20 cellular contexts compared by ENCODE assay signal in the genomic region with DNA sequence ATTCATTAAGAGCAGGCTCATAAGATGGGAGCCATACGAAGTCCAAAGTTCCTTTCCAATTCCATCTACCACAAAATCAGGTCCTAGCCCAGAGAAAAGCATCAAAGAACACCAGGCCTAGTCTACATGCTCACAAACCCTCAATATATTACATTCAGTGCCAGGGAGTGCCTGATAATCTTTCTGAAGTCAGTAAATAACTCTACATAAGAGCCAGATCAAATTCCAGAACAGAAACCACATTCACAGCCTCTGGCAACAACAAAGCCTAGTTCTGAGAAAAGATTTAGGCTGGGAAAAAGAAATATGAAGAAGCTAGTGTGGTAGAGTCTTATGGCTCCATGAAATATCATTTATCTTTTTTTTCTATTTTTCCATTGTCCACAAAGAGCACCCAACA. TPM values are rescaled to one million over a fixed set of nuclear protein-coding genes. Genes with fewer than 3 reads are reported as not detected.
DNase-seq lines count a peak whose midpoint lies in the region; ATAC-seq and TF ChIP-seq lines count a peak whose summit lies in the region.
"Had no signal": no experiment of that assay in that cellular context is flagged by ENCODE, and none has a peak within 500 bp of the region (broad histone marks: within the 10 kb centered on the region; RNA-seq: fewer than 3 reads in every experiment).

No MANE protein-coding gene starts in this region.

- peak overlapping the region; percentile 32 for H3K27ac Mint-ChIP-seq in T-helper 17 cell
- H3K27ac Mint-ChIP-seq in osteocyte (ENCODE audit: unreplicated experiment): peak overlapping the region; percentile 70
- no peak overlapping the region for H3K27ac Mint-ChIP-seq in activated naive CD4-positive, alpha-beta T cell treated with anti-CD3 and anti-CD28 coated beads for 36 hours
- no peak overlapping the region for H3K27ac Mint-ChIP-seq in nephron progenitor cell

- H3K4me3 Mint-ChIP-seq in T-helper 17 cell (no peak overlapping the region), osteocyte (ENCODE audit: unreplicated experiment) (no peak overlapping the region), nephron progenitor cell (no peak overlapping the region)
- no peak overlapping the region for H3K4me3 Mint-ChIP-seq in activated naive CD4-positive, alpha-beta T cell treated with anti-CD3 and anti-CD28 coated beads for 36 hours
- H3K4me3 Mint-ChIP-seq: CD4-positive, CD25-positive, alpha-beta regulatory T cell had no signal

- peaks cover 9% of the 10 kb centered on the region for H3K4me1 Mint-ChIP-seq in T-helper 17 cell
- H3K4me1 Mint-ChIP-seq in osteocyte (ENCODE audit: unreplicated experiment): peaks cover 16% of the 10 kb centered on the region
- H3K4me1 Mint-ChIP-seq in activated naive CD4-positive, alpha-beta T cell treated with anti-CD3 and anti-CD28 coated beads for 36 hours (ENCODE audit: low read depth): no peaks in the 10 kb centered on the region
- H3K4me1 Mint-ChIP-seq in nephron progenitor cell: peaks cover 5% of the 10 kb centered on the region

- DNase-seq in COLO829 (ENCODE audit: low spot score) (peak; percentile 26), T-helper 17 cell (no peak), fibroblast of peridontal ligament (ENCODE audit: extremely low read depth) (peak; percentile 78), osteocyte (ENCODE audit: extremely low spot score, unreplicated experiment) (no peak), nephron progenitor cell (no peak), EL (no peak)
- DNase-seq in activated naive CD4-positive, alpha-beta T cell treated with anti-CD3 and anti-CD28 coated beads for 36 hours: no peak
- DNase-seq: CD4-positive, CD25-positive, alpha-beta regulatory T cell; DMS79; GF-D8; GM23248; KBM-7; NCI-H1048; NCI-H1694 treated with DMSO at 0.1 percent for 48 hours; NCI-H2171; NCI-H774 had no signal

- intact Hi-C loops in activated naive CD4-positive, alpha-beta T cell treated with anti-CD3 and anti-CD28 coated beads for 36 hours (cut with micrococcal nuclease): no loop called here

- H3K27me3 Mint-ChIP-seq in T-helper 17 cell (no peaks in the 10 kb centered on the region), osteocyte (ENCODE audit: unreplicated experiment) (no peaks in the 10 kb centered on the region), nephron progenitor cell (ENCODE audit: low read depth, poor library complexity) (no peaks in the 10 kb centered on the region)
- H3K27me3 Mint-ChIP-seq in activated naive CD4-positive, alpha-beta T cell treated with anti-CD3 and anti-CD28 coated beads for 36 hours (ENCODE audit: low read depth): no peaks in the 10 kb centered on the region
- H3K27me3 Mint-ChIP-seq: CD4-positive, CD25-positive, alpha-beta regulatory T cell had no signal

- TF ChIP-seq CTCF in osteocyte (IDR thresholded peaks at IDR 0.05) (no peak), nephron progenitor cell (IDR thresholded peaks at IDR 0.05) (no peak)

- CTCF ChIA-PET in activated naive CD4-positive, alpha-beta T cell treated with anti-CD3 and anti-CD28 coated beads for 36 hours (lab: Charles Lee): interaction anchor here (1.4 kb wide), 1 partner anchor 20 kb away, joined by 3 read pairs; no protein-coding TSS in a partner anchor

- no peaks in the 10 kb centered on the region for H3K9me3 Mint-ChIP-seq in osteocyte (ENCODE audit: unreplicated experiment)
- no peaks in the 10 kb centered on the region for H3K9me3 Mint-ChIP-seq in activated naive CD4-positive, alpha-beta T cell treated with anti-CD3 and anti-CD28 coated beads for 36 hours
- H3K9me3 Mint-ChIP-seq in nephron progenitor cell: peaks cover 13% of the 10 kb centered on the region

- no peaks in the 10 kb centered on the region for H3K9me3 ChIP-seq in T-helper 17 cell (ENCODE audit: control insufficient read depth, low read length, poor library complexity, severe bottlenecking)
- H3K9me3 ChIP-seq: A549 had no signal

- ATAC-seq in T-helper 17 cell (no peak), HG02623 (IDR thresholded peaks at IDR 0.05; ENCODE audit: unreplicated experiment) (no peak)
- ATAC-seq: A549, HCT116, Right ventricle myocardium inferior had no signal

- peaks cover 19% of the 10 kb centered on the region for H3K36me3 Mint-ChIP-seq in T-helper 17 cell (ENCODE audit: low read depth)
- peaks cover 55% of the 10 kb centered on the region for H3K36me3 Mint-ChIP-seq in osteocyte (ENCODE audit: unreplicated experiment)
- peaks cover 56% of the 10 kb centered on the region for H3K36me3 Mint-ChIP-seq in activated naive CD4-positive, alpha-beta T cell treated with anti-CD3 and anti-CD28 coated beads for 36 hours (ENCODE audit: low read depth)
- peaks cover 88% of the 10 kb centered on the region for H3K36me3 Mint-ChIP-seq in nephron progenitor cell (ENCODE audit: low read depth)

RNA-seq across cellular contexts. Expression of gene RBBP5, which starts 40.5 kb away (rescaled TPM):
- total RNA-seq in T-helper 17 cell (10 to 100 TPM; 13.3 to 15.3 TPM), osteocyte (14.7 and 17.3 TPM in 2 replicates)
- 10 to 100 TPM; 26.0 to 27.5 TPM for total RNA-seq in activated naive CD4-positive, alpha-beta T cell treated with anti-CD3 and anti-CD28 coated beads for 36 hours

RNA-seq across cellular contexts. Expression of gene DSTYK, which starts 49.2 kb away (rescaled TPM):
- total RNA-seq in T-helper 17 cell (10 to 100 TPM; 10.5 to 13.5 TPM), osteocyte (15.3 and 15.6 TPM in 2 replicates)
- total RNA-seq in activated naive CD4-positive, alpha-beta T cell treated with anti-CD3 and anti-CD28 coated beads for 36 hours: 10 to 100 TPM; 10.9 to 11.5 TPM

Comparison
In these comparisons a context has a peak if more than half of its experiments do, and no peak if none do; other contexts are left out.
1. DNase-seq: peak in COLO829 (single experiment) and fibroblast of peridontal ligament (single experiment); none in T-helper 17 cell (0 of 3), osteocyte (single experiment), activated naive CD4-positive, alpha-beta T cell treated with anti-CD3 and anti-CD28 coated beads for 36 hours (single experiment), nephron progenitor cell (single experiment) and EL (single experiment).
2. H3K27ac Mint-ChIP-seq: peak in T-helper 17 cell (single experiment) and osteocyte (single experiment); none in activated naive CD4-positive, alpha-beta T cell treated with anti-CD3 and anti-CD28 coated beads for 36 hours (single experiment) and nephron progenitor cell (single experiment).